In genomic region chr6:26075063-26075717, GRCh38 we compare ENCODE assay signal across 1 cellular context.
TF ChIP-seq lines count a peak whose summit lies in the region.

No MANE protein-coding gene starts in this region.

TF ChIP-seq in K562, 482 proteins besides CTCF, POLR2A, EP300 and RAD21 (continued from another document):
- no peak for TF ChIP-seq U2AF2 (optimal IDR thresholded peaks at IDR 0.05; ENCODE audit: low read depth, low read length)
- no peak for TF ChIP-seq BCOR (IDR thresholded peaks at IDR 0.05)
- TF ChIP-seq RCOR1 (IDR thresholded peaks at IDR 0.05; ENCODE audit: borderline replicate concordance in 1 of 2, low read depth in 2 of 2, low read length in 2 of 2): peak; percentile 71 to 90
- no peak for TF ChIP-seq ZNF507 (tag; conservative IDR thresholded peaks at IDR 0.05)
- no peak for TF ChIP-seq ASH1L (IDR thresholded peaks at IDR 0.05; ENCODE audit: borderline replicate concordance, low read depth, partially characterized antibody)
- TF ChIP-seq NR2C1 (IDR thresholded peaks at IDR 0.05): peak; percentile 88
- TF ChIP-seq NR2C1 (tag; IDR thresholded peaks at IDR 0.05): peak; percentile 92
- no peak for TF ChIP-seq SNRNP70 (optimal IDR thresholded peaks at IDR 0.05; ENCODE audit: low read depth, low read length)
- peak; percentile 74 for TF ChIP-seq CBFA2T2 (conservative IDR thresholded peaks at IDR 0.05)
TF ChIP-seq in K562: peak in this region for 21.
